31 cellular contexts compared by ENCODE assay signal in genomic region chr2:54000122-54000521, GRCh38.
"Had no signal": no experiment of that assay in that cellular context is flagged by ENCODE, and none has a peak within 500 bp of the region (broad histone marks: within the 10 kb centered on the region; RNA-seq: fewer than 3 reads in every experiment).

No MANE protein-coding gene starts in this region.

- H3K27me3 ChIP-seq: brain microvascular endothelial cell had no signal

- H3K4me3 Mint-ChIP-seq: activated B cell treated with CpG ODN at 0.5 μM for 24 hours; activated CD4-positive, alpha-beta memory T cell treated with anti-CD3 and anti-CD28 coated beads for 36 hours; activated naive CD4-positive, alpha-beta T cell treated with anti-CD3 and anti-CD28 coated beads, Interleukin-2, amount 10 ng/mL, durations not matched to agents 7 days and 5 days; activated naive CD8-positive, alpha-beta T cell treated with anti-CD3 and anti-CD28 coated beads for 36 hours; activated T-cell treated with anti-CD3 and anti-CD28 coated beads, Interleukin-2, amount 50 U/mL, for 4 hours; activated T-helper 1 cell treated with anti-CD3 and anti-CD28 coated beads, Interleukin-12 subunit alpha, Interleukin-12 subunit beta, Interleukin-2, Interleukin-4 antibody, amounts not matched to agents 30 ng/mL and 10 ng/mL and 1 ng/mL, durations not matched to agents 14 hours and 24 hours and 36 hours; central memory CD8-positive, alpha-beta T cell had no signal

- DNase-seq: activated B cell treated with CpG ODN at 0.5 μM for 24 hours; activated CD4-positive, alpha-beta memory T cell treated with anti-CD3 and anti-CD28 coated beads for 36 hours; activated CD4-positive, alpha-beta T cell treated with anti-CD3 and anti-CD28 coated beads for 4 hours; activated CD4-positive, alpha-beta T cell treated with anti-CD3 and anti-CD28 coated beads, Interleukin-2, amount 50 U/mL, for 1 hour; activated CD4-positive, CD25-positive, alpha-beta regulatory T cell treated with anti-CD3 and anti-CD28 coated beads, Interleukin-2, amount 50 U/mL, for 72 hours; activated CD8-positive, alpha-beta memory T cell treated with anti-CD3 and anti-CD28 coated beads, Interleukin-2, amount 50 U/mL, for 4 hours; activated effector memory CD4-positive, alpha-beta T cell treated with Interleukin-2 at 50 U/mL for 16 hours; activated naive CD4-positive, alpha-beta T cell treated with anti-CD3 and anti-CD28 coated beads, Interleukin-2, amount 10 ng/mL, durations not matched to agents 7 days and 5 days; activated naive CD8-positive, alpha-beta T cell treated with anti-CD3 and anti-CD28 coated beads for 36 hours; activated T-cell treated with anti-CD3 and anti-CD28 coated beads for 4 hours; activated T-cell treated with anti-CD3 and anti-CD28 coated beads, Interleukin-2, amount 50 U/mL, for 4 hours; amniotic stem cell; aorta; brain microvascular endothelial cell; Karpas-422; MV-4-11; NCI-H1092; NCI-H1436 treated with DMSO at 0.1 percent for 48 hours; NCI-H1694 treated with DMSO at 0.1 percent for 48 hours; NCI-H2029; NCI-H345; NCI-H524 treated with DMSO at 0.1 percent for 48 hours; RPMI8226; SW 1271; T-helper 1 cell; T-helper 2 cell; T-helper 9 cell had no signal

- H3K9me3 Mint-ChIP-seq: activated B cell treated with CpG ODN at 0.5 μM for 24 hours; activated CD4-positive, alpha-beta memory T cell treated with anti-CD3 and anti-CD28 coated beads for 36 hours; activated naive CD4-positive, alpha-beta T cell treated with anti-CD3 and anti-CD28 coated beads, Interleukin-2, amount 10 ng/mL, durations not matched to agents 7 days and 5 days; activated naive CD8-positive, alpha-beta T cell treated with anti-CD3 and anti-CD28 coated beads for 36 hours; activated T-cell treated with anti-CD3 and anti-CD28 coated beads, Interleukin-2, amount 50 U/mL, for 4 hours; activated T-helper 1 cell treated with anti-CD3 and anti-CD28 coated beads, Interleukin-12 subunit alpha, Interleukin-12 subunit beta, Interleukin-2, Interleukin-4 antibody, amounts not matched to agents 30 ng/mL and 10 ng/mL and 1 ng/mL, durations not matched to agents 14 hours and 24 hours and 36 hours; central memory CD8-positive, alpha-beta T cell had no signal

- ATAC-seq: activated T-cell treated with anti-CD3 and anti-CD28 coated beads, Interleukin-2, amount 50 U/mL, for 4 hours; Panc1 had no signal

- H3K27me3 Mint-ChIP-seq: activated B cell treated with CpG ODN at 0.5 μM for 24 hours; activated CD4-positive, alpha-beta memory T cell treated with anti-CD3 and anti-CD28 coated beads for 36 hours; activated naive CD4-positive, alpha-beta T cell treated with anti-CD3 and anti-CD28 coated beads, Interleukin-2, amount 10 ng/mL, durations not matched to agents 7 days and 5 days; activated naive CD8-positive, alpha-beta T cell treated with anti-CD3 and anti-CD28 coated beads for 36 hours; central memory CD8-positive, alpha-beta T cell had no signal

- H3K36me3 ChIP-seq: brain microvascular endothelial cell had no signal

- H3K27ac ChIP-seq: brain microvascular endothelial cell, VCaP had no signal

- H3K27ac Mint-ChIP-seq: activated B cell treated with CpG ODN at 0.5 μM for 24 hours; activated CD4-positive, alpha-beta memory T cell treated with anti-CD3 and anti-CD28 coated beads for 36 hours; activated naive CD4-positive, alpha-beta T cell treated with anti-CD3 and anti-CD28 coated beads, Interleukin-2, amount 10 ng/mL, durations not matched to agents 7 days and 5 days; activated naive CD8-positive, alpha-beta T cell treated with anti-CD3 and anti-CD28 coated beads for 36 hours; activated T-helper 1 cell treated with anti-CD3 and anti-CD28 coated beads, Interleukin-12 subunit alpha, Interleukin-12 subunit beta, Interleukin-2, Interleukin-4 antibody, amounts not matched to agents 30 ng/mL and 10 ng/mL and 1 ng/mL, durations not matched to agents 14 hours and 24 hours and 36 hours had no signal
